Comparison of ENCODE assay signal across 13 cellular contexts in genomic region chr3:136353461-136353860, GRCh38.
DNase-seq lines count a peak whose midpoint lies in the region; ATAC-seq, FAIRE-seq and TF ChIP-seq lines count a peak whose summit lies in the region.
"Had no signal": no experiment of that assay in that cellular context is flagged by ENCODE, and none has a peak within 500 bp of the region (broad histone marks: within the 10 kb centered on the region; RNA-seq: fewer than 3 reads in every experiment).

No MANE protein-coding gene starts in this region.

- ATAC-seq in GM18870 (IDR thresholded peaks at IDR 0.05; ENCODE audit: unreplicated experiment) (peak; percentile 67), HG02588 (IDR thresholded peaks at IDR 0.05; ENCODE audit: unreplicated experiment) (peak; percentile 68)

- FAIRE-seq in D721Med (lab: Jason Lieb, UNC), result peak; percentile 6

- peaks cover 13% of the 10 kb centered on the region for H3K4me1 Mint-ChIP-seq in osteocyte (ENCODE audit: unreplicated experiment)
- H3K4me1 Mint-ChIP-seq: B cell, immature natural killer cell had no signal

- peaks cover 25% of the 10 kb centered on the region for H3K36me3 Mint-ChIP-seq in osteocyte (ENCODE audit: unreplicated experiment)

- no peak overlapping the region for H3K4me3 Mint-ChIP-seq in osteocyte (ENCODE audit: unreplicated experiment)
- H3K4me3 Mint-ChIP-seq: B cell, immature natural killer cell had no signal

- H3K9me3 Mint-ChIP-seq in osteocyte (ENCODE audit: unreplicated experiment), result peaks cover 9% of the 10 kb centered on the region
- H3K9me3 Mint-ChIP-seq: immature natural killer cell had no signal

- DNase-seq in D721Med (ENCODE audit: insufficient read length, low spot score), result no peak
- peak; percentile 19 for DNase-seq in NCI-H146 treated with DMSO at 0.1 percent for 48 hours (lab: John Stamatoyannopoulos, UW; ENCODE audit: unreplicated experiment)
- no peak for DNase-seq in NCI-H2227 (lab: John Stamatoyannopoulos, UW; ENCODE audit: unreplicated experiment)
- DNase-seq in nucleus accumbens (lab: John Stamatoyannopoulos, UW), result no peak
- DNase-seq in T1000 (lab: John Stamatoyannopoulos, UW), result no peak
- no peak for DNase-seq in osteocyte (ENCODE audit: extremely low spot score, unreplicated experiment)
- DNase-seq: immature natural killer cell, right lobe of liver, SIG-M5, thyroid gland had no signal

- no peak overlapping the region for H3K27ac Mint-ChIP-seq in osteocyte (ENCODE audit: unreplicated experiment)
- H3K27ac Mint-ChIP-seq: B cell had no signal

- TF ChIP-seq CTCF in D721Med (IDR thresholded peaks at IDR 0.05; ENCODE audit: insufficient read depth, missing control alignments) (no peak), osteocyte (IDR thresholded peaks at IDR 0.05) (no peak)

- H3K27me3 Mint-ChIP-seq in osteocyte (ENCODE audit: unreplicated experiment), result no peaks in the 10 kb centered on the region
- H3K27me3 Mint-ChIP-seq: B cell had no signal
